Comparison of ENCODE assay signal across 7 cellular contexts in genomic region chr5:97209343-97209742, GRCh38.
"Had no signal": no experiment of that assay in that cellular context is flagged by ENCODE, and none has a peak within 500 bp of the region (broad histone marks: within the 10 kb centered on the region; RNA-seq: fewer than 3 reads in every experiment).

No MANE protein-coding gene starts in this region.

- DNase-seq: H9, HCEC 1CT, KG1 had no signal

- FAIRE-seq: H1, H54, HTR-8/SVneo had no signal

- H3K4me2 ChIP-seq: GM23338 had no signal

- H2AFZ ChIP-seq: GM23338 had no signal

- ATAC-seq: GM23338 had no signal

- H3K4me3 ChIP-seq: GM23338 had no signal
